15 cellular contexts compared by ENCODE assay signal in genomic region chr9:99303177-99303576, GRCh38.
A peak's percentile ranks its signal among the peaks of the same experiment; 100 is the strongest.
DNase-seq lines count a peak whose midpoint lies in the region; ATAC-seq and TF ChIP-seq lines count a peak whose summit lies in the region.
"Had no signal": no experiment of that assay in that cellular context is flagged by ENCODE, and none has a peak within 500 bp of the region (broad histone marks: within the 10 kb centered on the region; RNA-seq: fewer than 3 reads in every experiment).

No MANE protein-coding gene starts in this region.

- no peak overlapping the region for H3K4me3 Mint-ChIP-seq in activated T-cell treated with anti-CD3 and anti-CD28 coated beads, Interleukin-2, amount 50 U/mL, for 72 hours
- H3K4me3 Mint-ChIP-seq: CD14-positive monocyte, IgD-negative memory B cell had no signal

- no peak overlapping the region for H3K4me3 ChIP-seq in foreskin fibroblast (ENCODE audit: low read depth in 1 of 2, low read length in 2 of 2)
- H3K4me3 ChIP-seq: SJCRH30 had no signal

- H3K36me3 Mint-ChIP-seq in activated T-cell treated with anti-CD3 and anti-CD28 coated beads, Interleukin-2, amount 50 U/mL, for 72 hours (ENCODE audit: insufficient read depth in 2 of 2) = no peaks in the 10 kb centered on the region
- H3K36me3 Mint-ChIP-seq: CD14-positive monocyte, IgD-negative memory B cell had no signal

- in situ Hi-C loops in KBM-7 (cut with MboI; ENCODE audit: low pct_unique_long_range_greater_than_20kb, low sequenced_read_pairs) = no loop called here

- TF ChIP-seq CTCF in foreskin fibroblast (IDR thresholded peaks at IDR 0.05; ENCODE audit: low read depth, low read length) (no peak), GM20000 (IDR thresholded peaks at IDR 0.05; ENCODE audit: extremely low read depth, missing control alignments) (no peak)

- peak; percentile 8 for DNase-seq in A172 (ENCODE audit: low spot score)
- peak; percentile 80 for DNase-seq in KBM-7
- peak; percentile 45 for DNase-seq in NOMO-1 treated with DMSO at 0.1 percent for 48 hours (lab: John Stamatoyannopoulos, UW; ENCODE audit: unreplicated experiment)
- DNase-seq in UCSD-AML1 (lab: John Stamatoyannopoulos, UW; ENCODE audit: unreplicated experiment) = peak; percentile 20
- DNase-seq in NCI-H1930 (lab: John Stamatoyannopoulos, UW) = no peak
- DNase-seq in activated T-cell treated with anti-CD3 and anti-CD28 coated beads, Interleukin-2, amount 50 U/mL, for 72 hours = no peak
- DNase-seq in foreskin fibroblast = no peak
- DNase-seq in GM20000 (ENCODE audit: low spot score) = no peak
- DNase-seq: NCI-H2029 treated with DMSO at 0.1 percent for 48 hours, NCI-H345, OCI-M1, SW 1271 had no signal

- H3K9me3 Mint-ChIP-seq in activated T-cell treated with anti-CD3 and anti-CD28 coated beads, Interleukin-2, amount 50 U/mL, for 72 hours = no peaks in the 10 kb centered on the region

- H3K27ac Mint-ChIP-seq in activated T-cell treated with anti-CD3 and anti-CD28 coated beads, Interleukin-2, amount 50 U/mL, for 72 hours = no peak overlapping the region
- H3K27ac Mint-ChIP-seq: IgD-negative memory B cell had no signal

- H3K27me3 Mint-ChIP-seq in activated T-cell treated with anti-CD3 and anti-CD28 coated beads, Interleukin-2, amount 50 U/mL, for 72 hours (ENCODE audit: low read depth) = peaks cover 6% of the 10 kb centered on the region
- H3K27me3 Mint-ChIP-seq: IgD-negative memory B cell had no signal

- ATAC-seq in activated T-cell treated with anti-CD3 and anti-CD28 coated beads, Interleukin-2, amount 50 U/mL, for 72 hours (replicated peaks in 1 of 2) = no peak

- H3K4me1 Mint-ChIP-seq in activated T-cell treated with anti-CD3 and anti-CD28 coated beads, Interleukin-2, amount 50 U/mL, for 72 hours (ENCODE audit: low read depth) = no peaks in the 10 kb centered on the region
- H3K4me1 Mint-ChIP-seq: IgD-negative memory B cell had no signal

Comparison
In these comparisons a context has a peak if more than half of its experiments do, and no peak if none do; other contexts are left out.
1. DNase-seq: peak in A172 (single experiment), KBM-7 (single experiment), NOMO-1 treated with DMSO at 0.1 percent for 48 hours (single experiment) and UCSD-AML1 (single experiment); none in NCI-H1930 (0 of 2), activated T-cell treated with anti-CD3 and anti-CD28 coated beads, Interleukin-2, amount 50 U/mL, for 72 hours (0 of 2), foreskin fibroblast (0 of 2) and GM20000 (single experiment).